Comparison of ENCODE assay signal across 24 cellular contexts in genomic region chr1:193242000-193242399, GRCh38. TPM values are rescaled to one million over a fixed set of nuclear protein-coding genes. Genes with fewer than 3 reads are reported as not detected.
"Had no signal": no experiment of that assay in that cellular context is flagged by ENCODE, and none has a peak within 500 bp of the region (broad histone marks: within the 10 kb centered on the region; RNA-seq: fewer than 3 reads in every experiment).

No MANE protein-coding gene starts in this region.

- H3K27ac Mint-ChIP-seq: nephron had no signal

- H3K27ac ChIP-seq: dorsolateral prefrontal cortex, hepatocyte, neutrophil, spleen, testis, transverse colon had no signal

- H3K4me3 ChIP-seq: dorsolateral prefrontal cortex, hepatocyte, lung, spleen, testis, transverse colon had no signal

- ATAC-seq: left colon; left ventricle myocardium superior; stimulated activated naive B cell treated with anti-CD40 and anti-IgM and Interleukin-4, amounts not matched to agents 10 μg/mL and 1 μg/mL and 100 μg/mL, for 72 hours had no signal

- H3K4me2 ChIP-seq: hepatocyte had no signal

- H3K4me1 ChIP-seq: spleen, testis, transverse colon had no signal

- H3K27me3 ChIP-seq: dorsolateral prefrontal cortex, hepatocyte, neutrophil, spleen, testis, transverse colon had no signal

- H3K79me2 ChIP-seq: hepatocyte had no signal

- H2AFZ ChIP-seq: hepatocyte had no signal

- H3K27me3 Mint-ChIP-seq: naive B cell; stimulated activated naive B cell treated with anti-CD40 and anti-IgM and Interleukin-4, amounts not matched to agents 10 μg/mL and 1 μg/mL and 100 μg/mL, for 72 hours; stimulated activated naive CD8-positive, alpha-beta T cell treated with anti-CD3 and anti-CD28 coated beads, Interleukin-15, amount 100 ng/mL, for 72 hours had no signal

- DNase-seq: cortex of kidney; dorsolateral prefrontal cortex; effector CD8-positive, alpha-beta T cell; foreskin melanocyte; head of caudate nucleus; left colon; left ventricle myocardium superior; mesenchymal stem cell; midbrain; naive B cell; stimulated activated CD4-positive, alpha-beta T cell treated with anti-CD3 and anti-CD28 coated beads, Interleukin-15, amount 100 ng/mL, for 24 hours; stimulated activated CD4-positive, alpha-beta T cell treated with anti-CD3 and anti-CD28 coated beads, Interleukin-1b, Interleukin-23, amount 100 ng/mL, for 48 hours; stimulated activated CD4-positive, alpha-beta T cell treated with anti-CD3 and anti-CD28 coated beads, Interleukin-4, amount 100 ng/mL, for 4 hours; stimulated activated naive B cell treated with anti-CD40 and anti-IgM and Interleukin-4, amounts not matched to agents 10 μg/mL and 1 μg/mL and 100 μg/mL, for 72 hours; stimulated activated naive CD8-positive, alpha-beta T cell treated with anti-CD3 and anti-CD28 coated beads, Interleukin-15, amount 100 ng/mL, for 72 hours; testis; transverse colon had no signal

- H3K4me3 Mint-ChIP-seq: naive B cell; nephron; stimulated activated naive B cell treated with anti-CD40 and anti-IgM and Interleukin-4, amounts not matched to agents 10 μg/mL and 1 μg/mL and 100 μg/mL, for 72 hours had no signal

- H3K9me3 ChIP-seq: neutrophil, testis, transverse colon had no signal

RNA-seq across cellular contexts. Expression of gene B3GALT2, which starts 55.6 kb away (rescaled TPM):
- total RNA-seq: kidney epithelial cell, pulmonary artery endothelial cell had no signal
